In genomic region chr15:39381517-39381916, GRCh38 we compare ENCODE assay signal across 14 cellular contexts.
DNase-seq lines count a peak whose midpoint lies in the region; ATAC-seq and TF ChIP-seq lines count a peak whose summit lies in the region.
"Had no signal": no experiment of that assay in that cellular context is flagged by ENCODE, and none has a peak within 500 bp of the region (broad histone marks: within the 10 kb centered on the region; RNA-seq: fewer than 3 reads in every experiment).

No MANE protein-coding gene starts in this region.

- H3K27me3 ChIP-seq in left lung, result no peaks in the 10 kb centered on the region
- no peaks in the 10 kb centered on the region for H3K27me3 ChIP-seq in transverse colon
- H3K27me3 ChIP-seq: vagina had no signal

- H3K36me3 ChIP-seq in left lung (no peaks in the 10 kb centered on the region), transverse colon (no peaks in the 10 kb centered on the region)
- H3K36me3 ChIP-seq: vagina had no signal

- H3K4me1 ChIP-seq in left lung (peaks cover 0 to 44% of the 10 kb centered on the region in 2 donors), transverse colon (no peaks in the 10 kb centered on the region)
- H3K4me1 ChIP-seq: vagina had no signal

- H3K9me3 ChIP-seq in left lung (no peaks in the 10 kb centered on the region), transverse colon (no peaks in the 10 kb centered on the region)
- H3K9me3 ChIP-seq: vagina had no signal

- ATAC-seq in GM18519 (IDR thresholded peaks at IDR 0.05; ENCODE audit: low FRiP score, unreplicated experiment) (peak; percentile 54), HG02571 (IDR thresholded peaks at IDR 0.05; ENCODE audit: unreplicated experiment) (peak; percentile 62), left lung (peak; percentile 23)

- TF ChIP-seq CTCF in left lung (IDR thresholded peaks at IDR 0.05), result no peak
- TF ChIP-seq CTCF in transverse colon (IDR thresholded peaks at IDR 0.05), result no peak

- H3K27ac ChIP-seq in left lung, result peak overlapping the region in 1 of 2 donors; percentile 23
- no peak overlapping the region for H3K27ac ChIP-seq in transverse colon
- H3K27ac ChIP-seq: vagina had no signal

- no peak for TF ChIP-seq POLR2A in transverse colon (IDR thresholded peaks at IDR 0.05)

- no peak for TF ChIP-seq EP300 in transverse colon (IDR thresholded peaks at IDR 0.05; ENCODE audit: low read depth)

- peak; percentile 89 for DNase-seq in LHCN-M2 (ENCODE audit: low read depth)
- DNase-seq in left lung, result no peak
- DNase-seq in DMS 273 treated with DMSO at 0.1 percent for 48 hours (lab: John Stamatoyannopoulos, UW), result no peak
- DNase-seq in inferior parietal cortex (ENCODE audit: extremely low spot score), result no peak
- no peak for DNase-seq in NCI-H2227 treated with DMSO at 0.1 percent for 48 hours (lab: John Stamatoyannopoulos, UW)
- no peak for DNase-seq in transverse colon
- DNase-seq: activated CD4-positive, alpha-beta memory T cell treated with anti-CD3 and anti-CD28 coated beads, Interleukin-2, amount 10 ng/mL, durations not matched to agents 7 days and 5 days; activated naive CD4-positive, alpha-beta T cell treated with anti-CD3 and anti-CD28 coated beads for 36 hours; cortex of kidney; OCI-M1; T-helper 2 cell had no signal

- intact Hi-C loops in left lung (cut with DNase I) (no loop called here), transverse colon (cut with DNase I; ENCODE audit: low total_unique reads) (no loop called here)

- in situ Hi-C loops in transverse colon (cut with MboI; ENCODE audit: low pct_ligation_motif_present in 1 of 4, low pct_unique_long_range_greater_than_20kb in 1 of 4, low sequenced_read_pairs in 3 of 4), result no loop called here

- WGBS in transverse colon (ENCODE audit: low coverage in 1 of 2), 2 donors, result 67 to 83% methylated on average over 1 of the region's 1 CpG

- no peak overlapping the region for H3K4me3 ChIP-seq in left lung
- no peak overlapping the region for H3K4me3 ChIP-seq in transverse colon
- H3K4me3 ChIP-seq: vagina had no signal
